ENCODE assay signal across 16 cellular contexts in the genomic region with DNA sequence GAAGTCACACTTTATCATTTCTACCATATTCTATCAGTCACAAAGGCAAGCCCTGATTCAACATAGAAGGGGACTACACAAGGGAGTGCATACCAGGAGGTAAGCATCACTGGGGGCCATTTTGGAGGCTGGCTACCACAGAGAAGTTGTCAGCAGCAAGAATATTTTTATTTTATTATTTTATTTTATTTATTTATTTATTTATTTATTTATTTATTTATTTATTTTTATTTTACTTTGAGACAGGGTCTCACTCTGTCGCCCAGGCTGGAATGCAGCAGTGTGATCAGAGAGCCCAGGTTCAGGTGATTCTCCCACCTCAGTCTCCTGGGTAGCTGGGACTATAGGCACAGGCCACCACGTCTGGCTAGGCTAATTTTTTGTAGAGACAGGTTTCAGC. TPM values are rescaled to one million over a fixed set of nuclear protein-coding genes. Genes with fewer than 3 reads are reported as not detected.
DNase-seq lines count a peak whose midpoint lies in the region; ATAC-seq, FAIRE-seq and TF ChIP-seq lines count a peak whose summit lies in the region.
"Had no signal": no experiment of that assay in that cellular context is flagged by ENCODE, and none has a peak within 500 bp of the region (broad histone marks: within the 10 kb centered on the region; RNA-seq: fewer than 3 reads in every experiment).

No MANE protein-coding gene starts in this region.

- POLR2A ChIA-PET in A549 (lab: Yijun Ruan, JAX) (no interaction called here), WTC11 (lab: Charles Lee) (no interaction called here)

- H3K9me3 Mint-ChIP-seq in H9 (peaks cover 1 to 7% of the 10 kb centered on the region in 2 experiments; a peak in 3 of 5 replicates), WTC11 (peaks cover 10% of the 10 kb centered on the region), nephron (peaks cover 4% of the 10 kb centered on the region)
- H3K9me3 Mint-ChIP-seq: CD4-positive, alpha-beta memory T cell had no signal

- H4K5ac ChIP-seq in H9 (ENCODE audit: insufficient read length, low read depth, low read length): no peak overlapping the region

- intact Hi-C loops in posterior cingulate gyrus (cut with DNase I): loop anchor here (5.0 kb wide), 1 partner anchor 253 kb away; no protein-coding TSS in a partner anchor

- TF ChIP-seq CTCF in A549 (IDR thresholded peaks at IDR 0.05): no peak
- no peak for TF ChIP-seq CTCF in H9 (conservative IDR thresholded peaks at IDR 0.05)
- TF ChIP-seq CTCF in WTC11 (IDR thresholded peaks at IDR 0.05): no peak
- no peak for TF ChIP-seq CTCF in nephron (IDR thresholded peaks at IDR 0.05; ENCODE audit: unreplicated experiment in 3 of 3)

- DNase-seq in A549 (ENCODE audit: low read depth in 1 of 2, low spot score in 1 of 2) (no peak), H9 (no peak), WTC11 (ENCODE audit: low spot score) (no peak), posterior cingulate gyrus (no peak), medulla oblongata (ENCODE audit: extremely low spot score) (no peak), HCEC 1CT (no peak)
- no peak for DNase-seq in stimulated activated CD4-positive, alpha-beta T cell treated with anti-CD3 and anti-CD28 coated beads, Interleukin-4, amount 100 ng/mL, for 24 hours
- DNase-seq: C1 segment of cervical spinal cord; CD4-positive, alpha-beta memory T cell; DMS79 had no signal

- H3K27ac Mint-ChIP-seq in H9 (peak overlapping the region in 2 of 3 experiments; percentile 20 to 24; a peak in 3 of 7 replicates), WTC11 (no peak overlapping the region; the same call in 1 of the 2 replicates), nephron (peak overlapping the region; percentile 74 to 97 (median 91))
- H3K27ac Mint-ChIP-seq: GM23338 had no signal

- TF ChIP-seq RAD21 in A549 (conservative IDR thresholded peaks at IDR 0.05 in 1 of 2, IDR thresholded peaks at IDR 0.05 in 1 of 2): no peak

- no peaks in the 10 kb centered on the region for H4K20me1 ChIP-seq in H9 (ENCODE audit: control insufficient read depth, insufficient read depth, insufficient read length)

- no peak for ATAC-seq in A549
- no peak for ATAC-seq in WTC11
- ATAC-seq: GM12878, GM23338 had no signal

- no peak overlapping the region for H2BK120ac ChIP-seq in H9 (ENCODE audit: low read depth, low read length, poor library complexity, severe bottlenecking)

- H3K4me2 ChIP-seq in A549 (no peak overlapping the region), H9 (ENCODE audit: insufficient read depth, insufficient read length, low read length) (no peak overlapping the region)
- H3K4me2 ChIP-seq: GM23338 had no signal

- H2AK5ac ChIP-seq in H9 (ENCODE audit: insufficient read length, low read length): no peak overlapping the region

- peaks cover 7% of the 10 kb centered on the region for H3K23me2 ChIP-seq in H9 (ENCODE audit: insufficient read length, low read depth, low read length, poor library complexity, severe bottlenecking)

- no peak for FAIRE-seq in A549 (lab: Jason Lieb, UNC)
- FAIRE-seq: GM12878 had no signal

- H3K4me3 Mint-ChIP-seq in H9 (no peak overlapping the region; a peak in 1 of 5 replicates), WTC11 (no peak overlapping the region), nephron (peak overlapping the region in 2 of 3 experiments; percentile 67 to 76)
- H3K4me3 Mint-ChIP-seq: B cell, GM23338 had no signal

- peaks cover 2% of the 10 kb centered on the region; the same call in 1 of the 2 replicates for H3K79me2 ChIP-seq in H9 (ENCODE audit: insufficient read depth, low read length)

- H2BK12ac ChIP-seq in H9 (ENCODE audit: insufficient read length, low read depth, low read length): no peak overlapping the region

- no peak for TF ChIP-seq POLR2A in A549 (IDR thresholded peaks at IDR 0.05; ENCODE audit: low read length)

- H4K8ac ChIP-seq in H9 (replicated peaks; ENCODE audit: insufficient read length, low read depth, low read length): no peak overlapping the region

- no peak overlapping the region for H3K18ac ChIP-seq in H9 (ENCODE audit: insufficient read length, low read depth, low read length)

- no peak overlapping the region for H2AFZ ChIP-seq in H9 (ENCODE audit: low read length)
- H2AFZ ChIP-seq: GM23338 had no signal

- peak overlapping the region in 1 of 2 experiments; percentile 1; a peak in 1 of 6 replicates for H3K27ac ChIP-seq in A549
- H3K27ac ChIP-seq in H9 (ENCODE audit: insufficient read length, low read depth, low read length): no peak overlapping the region
- H3K27ac ChIP-seq: HL-60 had no signal

- H3K27me3 Mint-ChIP-seq in H9 (ENCODE audit: low read depth) (no peaks in the 10 kb centered on the region), WTC11 (ENCODE audit: low read depth) (no peaks in the 10 kb centered on the region; the same call in 1 of the 2 replicates), nephron (ENCODE audit: low read depth) (peaks cover 6% of the 10 kb centered on the region)
- H3K27me3 Mint-ChIP-seq: B cell; CD4-positive, alpha-beta memory T cell had no signal

- H3K14ac ChIP-seq in H9 (ENCODE audit: insufficient read depth, low read length): no peak overlapping the region

- no peak overlapping the region for H3K4ac ChIP-seq in H9 (ENCODE audit: low read depth, low read length)

- no peak overlapping the region for H3K23ac ChIP-seq in H9 (ENCODE audit: insufficient read length, low read depth, low read length)

- CTCF ChIA-PET in A549 (lab: Yijun Ruan, JAX) (interaction anchor here (1.6 kb wide), 1 partner anchor 13 kb away, joined by 3 read pairs; no protein-coding TSS in a partner anchor), WTC11 (lab: Charles Lee) (interaction anchor here (1.5 kb wide), 1 partner anchor 281 kb away, joined by 6 read pairs; no protein-coding TSS in a partner anchor)

- no peak overlapping the region for H2BK5ac ChIP-seq in H9 (ENCODE audit: insufficient read length, low read length)

- no peaks in the 10 kb centered on the region for H3K27me3 ChIP-seq in H9 (ENCODE audit: insufficient read depth, low read length)

- TF ChIP-seq EP300 in A549 (IDR thresholded peaks at IDR 0.05): no peak

- H3K4me3 ChIP-seq in A549: no peak overlapping the region
- H3K4me3 ChIP-seq: GM12878, GM23338, HAP-1 had no signal

- H3K9me3 ChIP-seq in A549 (no peaks in the 10 kb centered on the region), H9 (ENCODE audit: control insufficient read depth, low read depth, low read length) (no peaks in the 10 kb centered on the region)
- H3K9me3 ChIP-seq: HAP-1 had no signal

- 94% methylated on average over 2 of the region's 2 CpGs for WGBS in A549 (ENCODE audit: missing lambda C conversion rate)
- no CpG with 5 or more reads among the region's 2 CpGs for WGBS in H9 (ENCODE audit: extremely low coverage, insufficient read length, low lambda C conversion rate)

- H3K36me3 Mint-ChIP-seq in H9 (ENCODE audit: insufficient read depth in 1 of 3, low read depth in 3 of 3): peaks cover 0 to 10% (median 4%) of the 10 kb centered on the region in 3 experiments; a peak in 4 of 7 replicates
- H3K36me3 Mint-ChIP-seq in WTC11: peaks cover 10% of the 10 kb centered on the region
- H3K36me3 Mint-ChIP-seq in nephron (ENCODE audit: low read depth): no peaks in the 10 kb centered on the region

- H3K9ac ChIP-seq in H9 (ENCODE audit: extremely low read depth, insufficient read length, low read length): no peak overlapping the region

- H2BK20ac ChIP-seq in H9 (ENCODE audit: low read depth, low read length, poor library complexity, severe bottlenecking): no peak overlapping the region

- no peaks in the 10 kb centered on the region for H3K79me1 ChIP-seq in H9 (ENCODE audit: insufficient read depth, low read depth, low read length, poor library complexity, severe bottlenecking)

- H3K56ac ChIP-seq in H9 (ENCODE audit: insufficient read length, low read depth, low read length): no peak overlapping the region

- H4K91ac ChIP-seq in H9 (ENCODE audit: insufficient read length, low read depth, low read length): no peak overlapping the region

- H3K4me1 Mint-ChIP-seq in H9 (peaks cover 45 to 60% of the 10 kb centered on the region in 2 experiments), WTC11 (peaks cover 48% of the 10 kb centered on the region), nephron (peaks cover 13% of the 10 kb centered on the region)

- H3K4me1 ChIP-seq in A549 (peaks cover 17% of the 10 kb centered on the region), H9 (ENCODE audit: insufficient read depth, low read length) (peaks cover 5% of the 10 kb centered on the region; the same call in 1 of the 2 replicates)

- no peak overlapping the region for H3T11ph ChIP-seq in H9 (ENCODE audit: low read length)

- no peak overlapping the region for H2BK15ac ChIP-seq in H9 (ENCODE audit: low read depth, low read length)

TF ChIP-seq in A549, 52 proteins besides CTCF, POLR2A, EP300 and RAD21:
- TF ChIP-seq ZC3H11A (IDR thresholded peaks at IDR 0.05) (peak; percentile 59), CHD4 (IDR thresholded peaks at IDR 0.05; ENCODE audit: borderline replicate concordance) (no peak)

TF ChIP-seq in WTC11, 78 proteins besides CTCF, POLR2A, EP300 and RAD21 (continues in another document):
- TF ChIP-seq NFYB (CRISPR knock-in tag; conservative IDR thresholded peaks at IDR 0.05; ENCODE audit: low read depth): no peak
- TF ChIP-seq NFE2L1 (CRISPR knock-in tag; IDR thresholded peaks at IDR 0.05): no peak
- no peak for TF ChIP-seq FOXJ3 (CRISPR knock-in tag; IDR thresholded peaks at IDR 0.05; ENCODE audit: borderline replicate concordance)
- TF ChIP-seq, protein P1, sequence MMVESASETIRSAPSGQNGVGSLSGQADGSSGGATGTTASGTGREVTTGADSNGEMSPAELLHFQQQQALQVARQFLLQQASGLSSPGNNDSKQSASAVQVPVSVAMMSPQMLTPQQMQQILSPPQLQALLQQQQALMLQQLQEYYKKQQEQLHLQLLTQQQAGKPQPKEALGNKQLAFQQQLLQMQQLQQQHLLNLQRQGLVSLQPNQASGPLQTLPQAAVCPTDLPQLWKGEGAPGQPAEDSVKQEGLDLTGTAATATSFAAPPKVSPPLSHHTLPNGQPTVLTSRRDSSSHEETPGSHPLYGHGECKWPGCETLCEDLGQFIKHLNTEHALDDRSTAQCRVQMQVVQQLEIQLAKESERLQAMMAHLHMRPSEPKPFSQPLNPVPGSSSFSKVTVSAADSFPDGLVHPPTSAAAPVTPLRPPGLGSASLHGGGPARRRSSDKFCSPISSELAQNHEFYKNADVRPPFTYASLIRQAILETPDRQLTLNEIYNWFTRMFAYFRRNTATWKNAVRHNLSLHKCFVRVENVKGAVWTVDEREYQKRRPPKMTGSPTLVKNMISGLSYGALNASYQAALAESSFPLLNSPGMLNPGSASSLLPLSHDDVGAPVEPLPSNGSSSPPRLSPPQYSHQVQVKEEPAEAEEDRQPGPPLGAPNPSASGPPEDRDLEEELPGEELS (CRISPR knock-in tag; IDR thresholded peaks at IDR 0.05): no peak

RNA-seq across cellular contexts. Expression of a gene that starts 7.8 kb away (rescaled TPM):
- 366 and 519 TPM in 2 replicates for polyA plus RNA-seq in A549 (2011; rRNA removed)
- 38.6 and 50.8 TPM in 2 replicates for polyA plus RNA-seq in A549 (2012; cell fraction: cytosol; rRNA removed)
- polyA plus RNA-seq in A549 (2012; cell fraction: nucleus; rRNA removed): 108 and 151 TPM in 2 replicates
- polyA plus RNA-seq in A549 (2017; fragmentation: RNase III; extraction: RNeasy Plus Mini Kit Qiagen cat#74134 plus additional on column Dnase treatment): 131 to 195 TPM (median 187 TPM) in 3 replicates
- polyA minus RNA-seq in A549 (2011; rRNA and poly(A)+ RNA removed): 230 and 257 TPM in 2 replicates
- 421 and 453 TPM in 2 replicates for total RNA-seq in H9 (2021)
- total RNA-seq in WTC11 (2021): 295 to 381 TPM (median 309 TPM) in 3 replicates

Comparison
In these comparisons a context has a peak if more than half of its experiments do, and no peak if none do; other contexts are left out.
1. H3K4me3 Mint-ChIP-seq: peak in nephron (2 of 3); none in H9 (0 of 2) and WTC11 (single experiment).